Comparison of ENCODE assay signal across 11 cellular contexts in the genomic region with DNA sequence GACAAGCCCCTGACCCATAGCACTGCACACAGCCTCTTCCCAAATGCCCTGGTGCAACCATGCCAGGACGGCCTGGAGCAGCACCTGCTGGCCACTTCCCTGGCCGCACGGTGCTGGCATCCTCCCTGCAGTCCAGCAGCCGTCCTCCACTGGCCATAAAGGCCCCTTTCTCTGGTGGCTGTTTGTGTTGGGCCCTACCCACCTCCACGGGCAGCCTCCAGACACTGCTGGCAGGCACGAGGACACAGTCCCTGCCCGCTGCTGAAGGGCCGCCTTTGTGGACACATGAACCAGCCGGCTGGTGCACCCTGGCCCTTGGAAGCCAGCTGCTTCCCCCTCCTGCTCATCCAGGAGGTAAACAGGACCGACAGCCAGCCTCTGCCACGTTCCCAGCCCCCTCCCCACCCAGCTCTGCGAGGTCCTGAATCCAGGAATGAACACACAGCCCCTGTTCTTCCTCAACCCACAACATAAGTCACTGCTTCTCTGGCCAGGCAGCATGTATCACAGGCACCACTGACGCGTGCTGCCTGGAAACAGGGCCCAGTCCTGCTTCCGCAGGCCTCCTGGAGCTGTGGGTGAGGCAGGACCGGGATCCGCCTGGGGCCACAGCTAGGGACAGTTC. TPM values are rescaled to one million over a fixed set of nuclear protein-coding genes. Genes with fewer than 3 reads are reported as not detected.
A peak's percentile ranks its signal among the peaks of the same experiment; 100 is the strongest.
DNase-seq lines count a peak whose midpoint lies in the region; ATAC-seq and TF ChIP-seq lines count a peak whose summit lies in the region.
"Had no signal": no experiment of that assay in that cellular context is flagged by ENCODE, and none has a peak within 500 bp of the region (broad histone marks: within the 10 kb centered on the region; RNA-seq: fewer than 3 reads in every experiment).

No MANE protein-coding gene starts in this region.

- intact Hi-C loops in body of pancreas (cut with DNase I) (loop anchor here (10.0 kb wide), 1 partner anchor 300 kb away; no protein-coding TSS in a partner anchor), right cardiac atrium (cut with DNase I) (loop anchor here (5.0 kb wide), 5 partner anchors 82 to 293 kb away; partner anchors contain the start of gene CHST3 (in 1 of the 4)), psoas muscle (cut with DNase I) (loop anchor here (1.0 to 5.0 kb wide), 3 partner anchors 72 to 147 kb away; no protein-coding TSS in a partner anchor)

- no peaks in the 10 kb centered on the region for H3F3A ChIP-seq in MM.1S (ENCODE audit: insufficient read depth, low read length)

- H3K9ac ChIP-seq in MM.1S (ENCODE audit: low read length) = no peak overlapping the region

- no peak overlapping the region for H3K4me2 ChIP-seq in MM.1S (ENCODE audit: low read depth, low read length)

- H3K36me3 ChIP-seq in body of pancreas (replicated peaks in 1 of 2; ENCODE audit: insufficient read depth in 1 of 2, low read depth in 2 of 2) (no peaks in the 10 kb centered on the region), psoas muscle (ENCODE audit: insufficient read depth in 1 of 2, low read depth in 1 of 2) (no peaks in the 10 kb centered on the region), MM.1S (replicated peaks; ENCODE audit: insufficient read depth, low read length) (no peaks in the 10 kb centered on the region)

- H4K20me1 ChIP-seq in MM.1S (ENCODE audit: insufficient read depth, low read length) = no peaks in the 10 kb centered on the region

- no peak overlapping the region for H2AFZ ChIP-seq in MM.1S (ENCODE audit: low read length)

- ATAC-seq in body of pancreas (peak; percentile 41), right cardiac atrium (peak; percentile 75 to 82), psoas muscle (peak; percentile 87 to 91 (median 88)), HG03565 (IDR thresholded peaks at IDR 0.05; ENCODE audit: unreplicated experiment) (no peak), GM18870 (IDR thresholded peaks at IDR 0.05; ENCODE audit: unreplicated experiment) (no peak)

- H3K9me2 ChIP-seq in MM.1S (replicated peaks; ENCODE audit: insufficient read depth, low read length) = no peaks in the 10 kb centered on the region

- no peak for TF ChIP-seq POLR2A in body of pancreas (IDR thresholded peaks at IDR 0.05)

- peak; percentile 20 for DNase-seq in DMS114 treated with DMSO at 0.1 percent for 48 hours (lab: John Stamatoyannopoulos, UW; ENCODE audit: unreplicated experiment)
- peak; percentile 33 to 57 (median 46) for DNase-seq in body of pancreas
- DNase-seq in right cardiac atrium = peak in 2 of 3 donors; percentile 72 to 80
- peak; percentile 50 to 79 for DNase-seq in psoas muscle
- no peak for DNase-seq in activated CD4-positive, alpha-beta T cell treated with anti-CD3 and anti-CD28 coated beads, Interleukin-2, amount 50 U/mL, for 48 hours
- DNase-seq in MM.1S = no peak
- DNase-seq: DMS79; effector CD4-positive, alpha-beta T cell; Kasumi-1 had no signal

- no peaks in the 10 kb centered on the region for H3K79me2 ChIP-seq in MM.1S (ENCODE audit: low read length)

- no peaks in the 10 kb centered on the region for H3K27me3 ChIP-seq in body of pancreas
- H3K27me3 ChIP-seq in right cardiac atrium (ENCODE audit: control insufficient read depth, insufficient read depth) = no peaks in the 10 kb centered on the region
- H3K27me3 ChIP-seq in psoas muscle (ENCODE audit: insufficient read depth in 3 of 3, low read length in 2 of 3) = no peaks in the 10 kb centered on the region
- no peaks in the 10 kb centered on the region for H3K27me3 ChIP-seq in MM.1S (replicated peaks; ENCODE audit: insufficient read depth, low read length)

- H3K4me1 ChIP-seq in body of pancreas (peaks cover 11% of the 10 kb centered on the region), right cardiac atrium (ENCODE audit: control insufficient read depth, insufficient read depth, low read length) (no peaks in the 10 kb centered on the region), psoas muscle (no peaks in the 10 kb centered on the region), MM.1S (ENCODE audit: low read length) (no peaks in the 10 kb centered on the region)

- H3K9me3 ChIP-seq in body of pancreas = no peaks in the 10 kb centered on the region
- no peaks in the 10 kb centered on the region for H3K9me3 ChIP-seq in right cardiac atrium (ENCODE audit: control insufficient read depth, low read length)
- no peaks in the 10 kb centered on the region for H3K9me3 ChIP-seq in psoas muscle
- H3K9me3 ChIP-seq in MM.1S (replicated peaks; ENCODE audit: insufficient read depth, low read length) = no peaks in the 10 kb centered on the region

- H3K27ac ChIP-seq in body of pancreas (peak overlapping the region in 3 of 4 donors; percentile 50 to 77 (median 56)), right cardiac atrium (ENCODE audit: low read length) (no peak overlapping the region), psoas muscle (no peak overlapping the region), MM.1S (ENCODE audit: low read length) (no peak overlapping the region)

- TF ChIP-seq CTCF in body of pancreas (IDR thresholded peaks at IDR 0.05) (peak in 6 of 7 experiments; percentile 7 to 57 (median 46)), psoas muscle (IDR thresholded peaks at IDR 0.05) (peak; percentile 65), MM.1S (IDR thresholded peaks at IDR 0.05; ENCODE audit: low read length) (no peak)

- H3K4me3 ChIP-seq in body of pancreas (no peak overlapping the region), right cardiac atrium (ENCODE audit: low read length) (no peak overlapping the region), psoas muscle (no peak overlapping the region), MM.1S (ENCODE audit: low read length) (no peak overlapping the region)

- WGBS in body of pancreas, 2 donors = 45 to 56% methylated on average over 10 to 17 of the region's 17 CpGs
- WGBS in right cardiac atrium = 57% methylated on average over 17 of the region's 17 CpGs
- 27 to 41% (median 27%) methylated on average over 15 to 17 of the region's 17 CpGs for WGBS in psoas muscle, 3 donors

RNA-seq across cellular contexts. Expression of gene SPOCK2, which starts 43.8 kb away (rescaled TPM):
- total RNA-seq in body of pancreas (1 to 10 TPM; 2.0 to 7.3 TPM), right cardiac atrium (10 to 100 TPM in 1 of 4 donors, 1 to 10 TPM in 3; 4.9 to 10.9 (median 6.9) TPM), psoas muscle (1 to 10 TPM; 1.8 to 5.3 (median 3.7) TPM)
- polyA plus RNA-seq in right cardiac atrium (12.8 TPM), psoas muscle (1 to 10 TPM; 2.3 to 4.3 (median 3.3) TPM)

Comparison
In these comparisons a context has a peak if more than half of its experiments do, and no peak if none do; other contexts are left out.
1. DNase-seq: peak in DMS114 treated with DMSO at 0.1 percent for 48 hours (single experiment), body of pancreas (4 of 4), right cardiac atrium (2 of 3) and psoas muscle (2 of 2); none in activated CD4-positive, alpha-beta T cell treated with anti-CD3 and anti-CD28 coated beads, Interleukin-2, amount 50 U/mL, for 48 hours (0 of 2) and MM.1S (single experiment).
2. ATAC-seq: peak in body of pancreas (single experiment), right cardiac atrium (2 of 2) and psoas muscle (4 of 4); none in HG03565 (single experiment) and GM18870 (single experiment).
3. H3K27ac ChIP-seq: peak in body of pancreas (3 of 4); none in right cardiac atrium (single experiment), psoas muscle (single experiment) and MM.1S (single experiment).